Comparison of ENCODE assay signal across 25 cellular contexts in the genomic region with DNA sequence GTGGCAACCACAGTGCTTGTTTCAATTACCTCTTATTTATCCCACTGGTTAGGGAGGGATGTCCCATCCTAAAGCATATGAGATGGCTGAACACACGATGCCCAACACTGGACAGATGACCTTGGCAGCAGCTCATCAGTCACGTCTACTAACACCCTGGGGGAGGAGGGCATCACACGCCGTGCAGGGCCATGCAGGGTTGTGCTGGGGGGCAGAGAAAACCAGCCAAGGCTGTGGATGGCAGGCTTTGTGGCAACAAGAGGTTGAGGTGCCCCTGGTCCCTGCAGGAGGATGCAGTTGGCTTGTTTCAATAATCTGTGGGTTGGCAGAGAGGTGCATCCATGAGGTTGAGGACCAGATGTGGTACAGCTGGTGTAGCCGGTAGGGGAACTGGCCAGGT.
"Had no signal": no experiment of that assay in that cellular context is flagged by ENCODE, and none has a peak within 500 bp of the region (broad histone marks: within the 10 kb centered on the region; RNA-seq: fewer than 3 reads in every experiment).

No MANE protein-coding gene starts in this region.

- H3K4me3 Mint-ChIP-seq: naive thymus-derived CD4-positive, alpha-beta T cell; natural killer cell; nephron; stimulated activated effector memory CD8-positive, alpha-beta T cell treated with anti-CD3 and anti-CD28 coated beads, Interleukin-12 subunit alpha, Interleukin-12 subunit beta, amount 100 ng/mL, for 72 hours; stimulated activated naive B cell treated with anti-CD40 and anti-IgM and Interleukin-4, amounts not matched to agents 10 μg/mL and 1 μg/mL and 100 μg/mL, for 72 hours; stimulated activated naive CD8-positive, alpha-beta T cell treated with anti-CD3 and anti-CD28 coated beads, Interleukin-15, Interleukin-2, amounts not matched to agents 100 ng/mL and 50 ng/mL, for 24 hours had no signal

- H3K9me3 ChIP-seq: pancreas, prostate gland, right lobe of liver, sigmoid colon, thoracic aorta, thyroid gland, upper lobe of left lung, vagina had no signal

- H3K27ac Mint-ChIP-seq: naive thymus-derived CD4-positive, alpha-beta T cell; natural killer cell; nephron; stimulated activated effector memory CD8-positive, alpha-beta T cell treated with anti-CD3 and anti-CD28 coated beads, Interleukin-12 subunit alpha, Interleukin-12 subunit beta, amount 100 ng/mL, for 72 hours; stimulated activated naive B cell treated with anti-CD40 and anti-IgM and Interleukin-4, amounts not matched to agents 10 μg/mL and 1 μg/mL and 100 μg/mL, for 72 hours; stimulated activated naive CD8-positive, alpha-beta T cell treated with anti-CD3 and anti-CD28 coated beads, Interleukin-15, Interleukin-2, amounts not matched to agents 100 ng/mL and 50 ng/mL, for 24 hours had no signal

- H3K4me3 ChIP-seq: pancreas, prostate gland, right lobe of liver, sigmoid colon, stomach, thoracic aorta, thyroid gland, tibial nerve, upper lobe of left lung, vagina had no signal

- FAIRE-seq: pancreas, small intestine had no signal

- H3K36me3 Mint-ChIP-seq: naive thymus-derived CD4-positive, alpha-beta T cell; natural killer cell; stimulated activated effector memory CD8-positive, alpha-beta T cell treated with anti-CD3 and anti-CD28 coated beads, Interleukin-12 subunit alpha, Interleukin-12 subunit beta, amount 100 ng/mL, for 72 hours had no signal

- H3K4me1 Mint-ChIP-seq: natural killer cell; stimulated activated effector memory CD8-positive, alpha-beta T cell treated with anti-CD3 and anti-CD28 coated beads, Interleukin-12 subunit alpha, Interleukin-12 subunit beta, amount 100 ng/mL, for 72 hours; stimulated activated naive B cell treated with anti-CD40 and anti-IgM and Interleukin-4, amounts not matched to agents 10 μg/mL and 1 μg/mL and 100 μg/mL, for 72 hours had no signal

- H3K27me3 ChIP-seq: right lobe of liver, sigmoid colon, thyroid gland, tibial nerve, upper lobe of left lung, vagina had no signal

- H3K27ac ChIP-seq: pancreas, prostate gland, right lobe of liver, sigmoid colon, stomach, thoracic aorta, thyroid gland, tibial nerve, upper lobe of left lung, vagina had no signal

- H3K4me1 ChIP-seq: pancreas, prostate gland, right lobe of liver, sigmoid colon, stomach, thyroid gland, tibial nerve, upper lobe of left lung, vagina had no signal

- H3K9me3 Mint-ChIP-seq: natural killer cell; stimulated activated effector memory CD8-positive, alpha-beta T cell treated with anti-CD3 and anti-CD28 coated beads, Interleukin-12 subunit alpha, Interleukin-12 subunit beta, amount 100 ng/mL, for 72 hours; stimulated activated naive CD8-positive, alpha-beta T cell treated with anti-CD3 and anti-CD28 coated beads, Interleukin-15, Interleukin-2, amounts not matched to agents 100 ng/mL and 50 ng/mL, for 24 hours had no signal

- DNase-seq: naive thymus-derived CD4-positive, alpha-beta T cell; natural killer cell; occipital lobe; pancreas; right cardiac atrium; right lobe of liver; sigmoid colon; small intestine; stimulated activated CD4-positive, alpha-beta T cell treated with anti-CD3 and anti-CD28 coated beads, Interleukin-15, amount 100 ng/mL, for 24 hours; stimulated activated CD4-positive, alpha-beta T cell treated with anti-CD3 and anti-CD28 coated beads, Interleukin-2, amount 100 ng/mL, for 24 hours; stimulated activated CD4-positive, alpha-beta T cell treated with anti-CD3 and anti-CD28 coated beads, Interleukin-2, amount 100 ng/mL, for 48 hours; stimulated activated CD4-positive, alpha-beta T cell treated with anti-CD3 and anti-CD28 coated beads, Interleukin-4, amount 100 ng/mL, for 24 hours; stimulated activated naive B cell treated with anti-CD40 and anti-IgM and Interleukin-4, amounts not matched to agents 10 μg/mL and 1 μg/mL and 100 μg/mL, for 72 hours; stimulated activated naive CD4-positive, alpha-beta T cell treated with Interleukin-2 at 50 U/mL for 16 hours; stomach; thyroid gland; trophoblast cell; upper lobe of left lung had no signal

- H3K36me3 ChIP-seq: pancreas, prostate gland, right lobe of liver, sigmoid colon, stomach, thoracic aorta, thyroid gland, tibial nerve, upper lobe of left lung, vagina had no signal
